In genomic region chr10:31099664-31100063, GRCh38 we compare ENCODE assay signal across 1 cellular context.
TF ChIP-seq lines count a peak whose summit lies in the region.

No MANE protein-coding gene starts in this region.

TF ChIP-seq in H1, 55 proteins besides CTCF, POLR2A, EP300 and RAD21 (continued from another document):
- TF ChIP-seq CHD7 (IDR thresholded peaks at IDR 0.05; ENCODE audit: insufficient replicate concordance, low read length) (no peak), SIRT6 (IDR thresholded peaks at IDR 0.05; ENCODE audit: low read length) (no peak)
